ENCODE assay signal across 8 cellular contexts in genomic region chr2:26184555-26185303, GRCh38. TPM values are rescaled to one million over a fixed set of nuclear protein-coding genes. Genes with fewer than 3 reads are reported as not detected.
DNase-seq lines count a peak whose midpoint lies in the region; ATAC-seq and TF ChIP-seq lines count a peak whose summit lies in the region.

No MANE protein-coding gene starts in this region.

- intact Hi-C loops in PC-3 (cut with micrococcal nuclease) (no loop called here), heart left ventricle (cut with DNase I) (no loop called here), aorta (cut with DNase I) (no loop called here)

- no peak overlapping the region for H3K4me2 ChIP-seq in PC-3 (ENCODE audit: low read length)

- POLR2A ChIA-PET in PC-3 (lab: Charles Lee; ENCODE audit: unreplicated experiment) = no interaction called here

- H3K36me3 ChIP-seq in PC-3 (ENCODE audit: low read depth, low read length) (no peaks in the 10 kb centered on the region), heart left ventricle (peaks cover 0 to 5% (median 0%) of the 10 kb centered on the region in 9 donors), aorta (ENCODE audit: control insufficient read depth in 1 of 2, insufficient read depth in 2 of 2, low read length in 1 of 2) (no peaks in the 10 kb centered on the region)

- H3K4me1 ChIP-seq in PC-3 (ENCODE audit: insufficient read depth, low read length) (no peaks in the 10 kb centered on the region), heart left ventricle (peaks cover 0 to 20% (median 4%) of the 10 kb centered on the region in 12 donors), aorta (ENCODE audit: control insufficient read depth in 1 of 2, insufficient read depth in 2 of 2, low read length in 2 of 2) (no peaks in the 10 kb centered on the region)

- H3K9me3 ChIP-seq in PC-3 (ENCODE audit: low read length) = no peaks in the 10 kb centered on the region
- no peaks in the 10 kb centered on the region for H3K9me3 ChIP-seq in heart left ventricle
- H3K9me3 ChIP-seq in aorta (ENCODE audit: control insufficient read depth, low read length) = no peaks in the 10 kb centered on the region

- TF ChIP-seq POLR2A in GM15510 (IDR thresholded peaks at IDR 0.05; ENCODE audit: borderline replicate concordance, extremely low read depth, insufficient read length) (peak; percentile 8), heart left ventricle (IDR thresholded peaks at IDR 0.05) (peak in 1 of 2 donors; percentile 6)

- BruUV-seq in PC-3 (replicated peaks; lab: Mats Ljungman, UMichigan) = no TSS peak

- H3K79me2 ChIP-seq in PC-3 (ENCODE audit: low read length) = no peaks in the 10 kb centered on the region

- WGBS in heart left ventricle, 4 donors = 1 to 5% (median 2%) methylated on average over 26 to 114 of the region's 114 CpGs
- 0 to 1% methylated on average over 74 to 114 of the region's 114 CpGs for WGBS in aorta, 2 donors

- no peak for DNase-seq in PC-3
- peak; percentile 86 for DNase-seq in activated naive CD4-positive, alpha-beta T cell treated with Interleukin-2 at 50 U/mL for 16 hours
- DNase-seq in heart left ventricle = peak; percentile 84 to 94 (median 88)
- DNase-seq in retina = peak; percentile 90
- DNase-seq in aorta = peak; percentile 93 to 97
- DNase-seq in NCI-H446 treated with DMSO at 0.1 percent for 48 hours (lab: John Stamatoyannopoulos, UW) = no peak

- H3K4me3 ChIP-seq in PC-3 (ENCODE audit: low read length) (no peak overlapping the region), heart left ventricle (peak overlapping the region; percentile 37 to 78 (median 63)), aorta (ENCODE audit: low read length in 2 of 2) (peak overlapping the region; percentile 60 to 63)

- no peak overlapping the region for H3K27ac ChIP-seq in PC-3 (ENCODE audit: low read length)
- peak overlapping the region; percentile 27 to 85 (median 54) for H3K27ac ChIP-seq in heart left ventricle
- H3K27ac ChIP-seq in aorta (ENCODE audit: low read depth in 1 of 2, low read length in 2 of 2) = no peak overlapping the region

- TF ChIP-seq CTCF in PC-3 (conservative IDR thresholded peaks at IDR 0.05; ENCODE audit: low read depth, low read length) (no peak), heart left ventricle (IDR thresholded peaks at IDR 0.05) (peak; percentile 32 to 83 (median 64))

- H3K27me3 ChIP-seq in PC-3 (ENCODE audit: low read length) (no peaks in the 10 kb centered on the region), heart left ventricle (peaks cover 0 to 2% (median 0%) of the 10 kb centered on the region in 9 donors), aorta (ENCODE audit: control insufficient read depth in 1 of 2, insufficient read depth in 2 of 2, low read length in 1 of 2) (no peaks in the 10 kb centered on the region)

- H4K20me1 ChIP-seq in PC-3 (ENCODE audit: low read length) = no peaks in the 10 kb centered on the region

- peak; percentile 79 for ATAC-seq in HG02938 (IDR thresholded peaks at IDR 0.05; ENCODE audit: unreplicated experiment)
- ATAC-seq in PC-3 = peak; percentile 52
- peak; percentile 47 to 88 (median 86) for ATAC-seq in heart left ventricle
- peak; percentile 92 for ATAC-seq in aorta (ENCODE audit: low FRiP score)

- no peak overlapping the region for H3K9ac ChIP-seq in PC-3 (ENCODE audit: low read length)

- no peak overlapping the region for H2AFZ ChIP-seq in PC-3 (ENCODE audit: low read length)

- no peaks in the 10 kb centered on the region for H3F3A ChIP-seq in PC-3 (ENCODE audit: low read length, unreplicated experiment)

- no peaks in the 10 kb centered on the region for H3K9me2 ChIP-seq in PC-3 (replicated peaks; ENCODE audit: low read length)

- CTCF ChIA-PET in PC-3 (lab: Charles Lee) = interaction anchor here (0.6 kb wide), 1 partner anchor 233 kb away, joined by 3 read pairs; no protein-coding TSS in a partner anchor

RNA-seq across cellular contexts. Expression of gene GAREM2, which starts 11.8 kb away (rescaled TPM):
- total RNA-seq in PC-3 (2014; rRNA removed) = 1.4 and 1.8 TPM in 2 replicates
- 1 to 10 TPM in 4 of 9 donors, under 1 TPM in 5; 0.47 to 4.1 (median 0.83) TPM for total RNA-seq in heart left ventricle
- under 1 TPM; 0.42 to 0.76 TPM for polyA plus RNA-seq in heart left ventricle
- 1 to 10 TPM; 6.0 to 7.7 TPM for total RNA-seq in aorta
- 1 to 10 TPM; 1.3 to 1.6 TPM for polyA plus RNA-seq in aorta

RNA-seq across cellular contexts. Expression of gene HADHA, which starts 59.7 kb away (rescaled TPM):
- total RNA-seq in PC-3 (2014; rRNA removed) = 128 and 131 TPM in 2 replicates
- total RNA-seq in heart left ventricle = 100 to 1,000 TPM; 285 to 786 (median 407) TPM
- 100 to 1,000 TPM; 202 to 235 TPM for polyA plus RNA-seq in heart left ventricle
- 100 to 1,000 TPM; 102 to 109 TPM for total RNA-seq in aorta
- polyA plus RNA-seq in aorta = 10 to 100 TPM; 76.0 to 76.4 TPM

Comparison
In these comparisons a context has a peak if more than half of its experiments do, and no peak if none do; other contexts are left out.
1. DNase-seq: peak in activated naive CD4-positive, alpha-beta T cell treated with Interleukin-2 at 50 U/mL for 16 hours (single experiment), heart left ventricle (5 of 5), retina (single experiment) and aorta (2 of 2); none in PC-3 (single experiment) and NCI-H446 treated with DMSO at 0.1 percent for 48 hours (single experiment).
2. H3K27ac ChIP-seq: peak in heart left ventricle (12 of 12); none in PC-3 (single experiment) and aorta (0 of 2).
3. Peak in every context shown above with its lines, with median percentiles within 50 percentile points of each other: ATAC-seq.